Comparison of ENCODE assay signal across 8 cellular contexts in genomic region chr7:116258734-116259133, GRCh38. TPM values are rescaled to one million over a fixed set of nuclear protein-coding genes. Genes with fewer than 3 reads are reported as not detected.
DNase-seq lines count a peak whose midpoint lies in the region; ATAC-seq and TF ChIP-seq lines count a peak whose summit lies in the region.

No MANE protein-coding gene starts in this region.

- H3K79me2 ChIP-seq in KMS-11 (ENCODE audit: insufficient read depth, low read depth) = no peaks in the 10 kb centered on the region

- no peak overlapping the region for H3K9ac ChIP-seq in KMS-11

- H3K27ac ChIP-seq in KMS-11 (no peak overlapping the region), epithelial cell of prostate (peak overlapping the region; percentile 92)

- H3K36me3 ChIP-seq in KMS-11 (ENCODE audit: insufficient read depth) = no peaks in the 10 kb centered on the region

- peaks cover 10% of the 10 kb centered on the region for H3K4me1 ChIP-seq in KMS-11 (ENCODE audit: low read depth, poor library complexity, severe bottlenecking)

- intact Hi-C loops in activated T-helper 2 cell treated with anti-CD3 and anti-CD28 coated beads, Interferon-gamma antibody, Interleukin-2, Interleukin-4, amounts not matched to agents 10 μg/mL and 5 μg/mL and 100 μg/mL, durations not matched to agents 14 hours and 24 hours and 36 hours (cut with micrococcal nuclease) = loop anchor here (1.0 to 2.0 kb wide), 4 partner anchors 82 to 550 kb away; no protein-coding TSS in a partner anchor

- no peak overlapping the region for H2AFZ ChIP-seq in KMS-11 (ENCODE audit: low read depth)

- H3K27me3 ChIP-seq in KMS-11 (ENCODE audit: insufficient read depth, low read depth) = no peaks in the 10 kb centered on the region

- no peaks in the 10 kb centered on the region for H3K27me3 Mint-ChIP-seq in T-helper 2 cell treated with Interferon-gamma antibody and Interleukin-4, amounts not matched to agents 5 μg/mL and 100 μg/mL, for 36 hours (ENCODE audit: low read depth)
- no peaks in the 10 kb centered on the region for H3K27me3 Mint-ChIP-seq in naive thymus-derived CD8-positive, alpha-beta T cell
- H3K27me3 Mint-ChIP-seq in activated T-helper 2 cell treated with anti-CD3 and anti-CD28 coated beads, Interferon-gamma antibody, Interleukin-2, Interleukin-4, amounts not matched to agents 10 μg/mL and 5 μg/mL and 100 μg/mL, durations not matched to agents 14 hours and 24 hours and 36 hours (ENCODE audit: low read depth) = peaks cover 5% of the 10 kb centered on the region

- H3K9me3 Mint-ChIP-seq in T-helper 2 cell treated with Interferon-gamma antibody and Interleukin-4, amounts not matched to agents 5 μg/mL and 100 μg/mL, for 36 hours = no peaks in the 10 kb centered on the region
- H3K9me3 Mint-ChIP-seq in naive thymus-derived CD8-positive, alpha-beta T cell = no peaks in the 10 kb centered on the region
- no peaks in the 10 kb centered on the region for H3K9me3 Mint-ChIP-seq in activated T-helper 2 cell treated with anti-CD3 and anti-CD28 coated beads, Interferon-gamma antibody, Interleukin-2, Interleukin-4, amounts not matched to agents 10 μg/mL and 5 μg/mL and 100 μg/mL, durations not matched to agents 14 hours and 24 hours and 36 hours

- H3K4me3 Mint-ChIP-seq in T-helper 2 cell treated with Interferon-gamma antibody and Interleukin-4, amounts not matched to agents 5 μg/mL and 100 μg/mL, for 36 hours = no peak overlapping the region
- H3K4me3 Mint-ChIP-seq in naive thymus-derived CD8-positive, alpha-beta T cell = peak overlapping the region in 1 of 10 donors; percentile 50
- H3K4me3 Mint-ChIP-seq in activated T-helper 2 cell treated with anti-CD3 and anti-CD28 coated beads, Interferon-gamma antibody, Interleukin-2, Interleukin-4, amounts not matched to agents 10 μg/mL and 5 μg/mL and 100 μg/mL, durations not matched to agents 14 hours and 24 hours and 36 hours (ENCODE audit: low read depth) = no peak overlapping the region

- peaks cover 31% of the 10 kb centered on the region for H3K36me3 Mint-ChIP-seq in T-helper 2 cell treated with Interferon-gamma antibody and Interleukin-4, amounts not matched to agents 5 μg/mL and 100 μg/mL, for 36 hours (ENCODE audit: low read depth)
- peaks cover 0 to 51% (median 13%) of the 10 kb centered on the region in 3 donors for H3K36me3 Mint-ChIP-seq in naive thymus-derived CD8-positive, alpha-beta T cell
- peaks cover 36% of the 10 kb centered on the region for H3K36me3 Mint-ChIP-seq in activated T-helper 2 cell treated with anti-CD3 and anti-CD28 coated beads, Interferon-gamma antibody, Interleukin-2, Interleukin-4, amounts not matched to agents 10 μg/mL and 5 μg/mL and 100 μg/mL, durations not matched to agents 14 hours and 24 hours and 36 hours (ENCODE audit: low read depth)

- no peak overlapping the region for H3K4me3 ChIP-seq in KMS-11 (IDR thresholded peaks at IDR 0.05; ENCODE audit: insufficient read depth, low read depth, low read length)

- peaks cover 14% of the 10 kb centered on the region for H3K4me1 Mint-ChIP-seq in T-helper 2 cell treated with Interferon-gamma antibody and Interleukin-4, amounts not matched to agents 5 μg/mL and 100 μg/mL, for 36 hours (ENCODE audit: low read depth)
- H3K4me1 Mint-ChIP-seq in naive thymus-derived CD8-positive, alpha-beta T cell = peaks cover 7 to 19% (median 15%) of the 10 kb centered on the region in 4 donors
- peaks cover 9% of the 10 kb centered on the region for H3K4me1 Mint-ChIP-seq in activated T-helper 2 cell treated with anti-CD3 and anti-CD28 coated beads, Interferon-gamma antibody, Interleukin-2, Interleukin-4, amounts not matched to agents 10 μg/mL and 5 μg/mL and 100 μg/mL, durations not matched to agents 14 hours and 24 hours and 36 hours (ENCODE audit: low read depth)

- peak; percentile 98 for TF ChIP-seq CTCF in KMS-11 (conservative IDR thresholded peaks at IDR 0.05; ENCODE audit: low read depth, low read length)

- 0 out of 2 replicates have a peak overlapping the region, but pooled peaks have one; percentile 14 for H3K4me2 ChIP-seq in KMS-11

- peak overlapping the region; percentile 33 for H3K27ac Mint-ChIP-seq in T-helper 2 cell treated with Interferon-gamma antibody and Interleukin-4, amounts not matched to agents 5 μg/mL and 100 μg/mL, for 36 hours
- H3K27ac Mint-ChIP-seq in naive thymus-derived CD8-positive, alpha-beta T cell = peak overlapping the region in 7 of 10 donors; percentile 1 to 82 (median 57)
- H3K27ac Mint-ChIP-seq in activated T-helper 2 cell treated with anti-CD3 and anti-CD28 coated beads, Interferon-gamma antibody, Interleukin-2, Interleukin-4, amounts not matched to agents 10 μg/mL and 5 μg/mL and 100 μg/mL, durations not matched to agents 14 hours and 24 hours and 36 hours = no peak overlapping the region

- POLR2A ChIA-PET in naive thymus-derived CD8-positive, alpha-beta T cell (lab: Charles Lee) = no interaction called here

- ATAC-seq in GM18868 (IDR thresholded peaks at IDR 0.05; ENCODE audit: unreplicated experiment) (peak; percentile 57), HG02981 (IDR thresholded peaks at IDR 0.05; ENCODE audit: unreplicated experiment) (no peak)
- ATAC-seq in naive thymus-derived CD8-positive, alpha-beta T cell = peak; percentile 41 to 53

- DNase-seq in COLO668 (lab: John Stamatoyannopoulos, UW; ENCODE audit: unreplicated experiment) (peak; percentile 14), epithelial cell of prostate (ENCODE audit: low read depth, low spot score) (no peak)
- peak; percentile 20 for DNase-seq in T-helper 2 cell treated with Interferon-gamma antibody and Interleukin-4, amounts not matched to agents 5 μg/mL and 100 μg/mL, for 36 hours (ENCODE audit: low spot score)
- peak in 5 of 10 donors; percentile 16 to 45 (median 36) for DNase-seq in naive thymus-derived CD8-positive, alpha-beta T cell
- DNase-seq in activated T-helper 2 cell treated with anti-CD3 and anti-CD28 coated beads, Interferon-gamma antibody, Interleukin-2, Interleukin-4, amounts not matched to agents 10 μg/mL and 5 μg/mL and 100 μg/mL, durations not matched to agents 14 hours and 24 hours and 36 hours (ENCODE audit: low spot score) = no peak

- no peaks in the 10 kb centered on the region for H4K20me1 ChIP-seq in KMS-11 (ENCODE audit: insufficient read depth)

RNA-seq across cellular contexts. Expression of gene TES, which starts 48.4 kb away (rescaled TPM):
- 100 to 1,000 TPM; 119 to 122 TPM for total RNA-seq in naive thymus-derived CD8-positive, alpha-beta T cell
- polyA plus RNA-seq in naive thymus-derived CD8-positive, alpha-beta T cell = 100 to 1,000 TPM; 177 to 185 (median 181) TPM
- total RNA-seq in activated T-helper 2 cell treated with anti-CD3 and anti-CD28 coated beads, Interferon-gamma antibody, Interleukin-2, Interleukin-4, amounts not matched to agents 10 μg/mL and 5 μg/mL and 100 μg/mL, durations not matched to agents 14 hours and 24 hours and 36 hours = 44.3 and 46.3 TPM in 2 replicates

Comparison
In these comparisons a context has a peak if more than half of its experiments do, and no peak if none do; other contexts are left out.
1. DNase-seq: peak in COLO668 (single experiment) and T-helper 2 cell treated with Interferon-gamma antibody and Interleukin-4, amounts not matched to agents 5 μg/mL and 100 μg/mL, for 36 hours (single experiment); none in epithelial cell of prostate (single experiment) and activated T-helper 2 cell treated with anti-CD3 and anti-CD28 coated beads, Interferon-gamma antibody, Interleukin-2, Interleukin-4, amounts not matched to agents 10 μg/mL and 5 μg/mL and 100 μg/mL, durations not matched to agents 14 hours and 24 hours and 36 hours (single experiment).